Comparison of ENCODE assay signal across 9 cellular contexts in the genomic region with DNA sequence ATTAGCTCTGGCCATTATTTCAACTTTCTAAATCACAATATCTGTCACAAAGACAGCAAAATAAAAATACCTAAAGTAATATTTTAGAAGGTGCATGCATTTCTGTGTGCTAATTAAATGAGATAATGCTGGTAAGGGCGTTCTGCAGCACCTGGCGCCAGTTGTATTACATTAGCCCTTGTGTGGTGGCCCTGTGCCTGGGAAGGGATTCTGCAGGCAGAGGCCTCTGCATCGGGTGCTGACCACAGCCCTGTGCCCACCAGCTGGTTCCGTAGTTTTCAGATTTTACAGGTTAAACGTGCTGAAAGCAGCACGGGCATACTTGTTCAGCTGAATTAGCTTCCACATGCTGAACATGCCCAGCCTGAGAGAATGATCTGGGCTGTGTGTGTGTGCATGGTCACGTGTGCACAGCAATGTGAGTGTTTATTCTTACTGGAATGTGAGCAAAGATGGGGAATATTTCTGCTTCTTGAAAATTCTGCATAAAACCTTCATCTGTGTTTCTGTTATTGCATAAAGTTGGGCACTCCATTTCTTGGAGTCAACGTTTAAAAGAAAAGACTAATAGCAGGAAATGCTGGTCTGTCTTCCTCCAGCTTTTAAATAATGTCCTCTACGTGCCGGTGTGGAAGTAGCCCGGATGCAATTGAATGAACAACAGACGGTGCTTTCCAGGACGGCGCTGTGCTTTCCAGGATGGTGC.
A peak's percentile ranks its signal among the peaks of the same experiment; 100 is the strongest.
DNase-seq lines count a peak whose midpoint lies in the region; ATAC-seq, FAIRE-seq and TF ChIP-seq lines count a peak whose summit lies in the region.
"Had no signal": no experiment of that assay in that cellular context is flagged by ENCODE, and none has a peak within 500 bp of the region (broad histone marks: within the 10 kb centered on the region; RNA-seq: fewer than 3 reads in every experiment).

No MANE protein-coding gene starts in this region.

- TF ChIP-seq CTCF in RWPE1 (conservative IDR thresholded peaks at IDR 0.05; ENCODE audit: low read depth) (no peak), fibroblast of the aortic adventitia (IDR thresholded peaks at IDR 0.05; ENCODE audit: insufficient read depth, low read length) (no peak), Peyer's patch (IDR thresholded peaks at IDR 0.05) (no peak)

- no peak for ATAC-seq in HG02571 (IDR thresholded peaks at IDR 0.05; ENCODE audit: unreplicated experiment)

- peaks cover 0 to 9% (median 0%) of the 10 kb centered on the region in 4 donors for H3K4me1 ChIP-seq in Peyer's patch

- POLR2A ChIA-PET in RWPE1 (lab: Yijun Ruan, JAX; ENCODE audit: low non-redundant PET), result interaction anchor here (0.6 to 0.8 kb wide), 2 partner anchors 16 to 484 kb away, joined by 3 to 7 read pairs; no protein-coding TSS in a partner anchor

- TF ChIP-seq POLR2A in GM12892 (IDR thresholded peaks at IDR 0.05; ENCODE audit: low read depth, low read length), result no peak
- TF ChIP-seq POLR2A in Peyer's patch (IDR thresholded peaks at IDR 0.05), result no peak

- DNase-seq in GM03348 (ENCODE audit: low spot score), result peak; percentile 60
- DNase-seq in RWPE1 (ENCODE audit: low spot score), result peak; percentile 33
- peak; percentile 60 for DNase-seq in fibroblast of the aortic adventitia (ENCODE audit: low read depth)
- peak; percentile 65 for DNase-seq in renal cortical epithelial cell (ENCODE audit: low read depth)
- no peak for DNase-seq in NCI-H526 treated with DMSO at 0.1 percent for 48 hours (lab: John Stamatoyannopoulos, UW)
- DNase-seq in GM12892 (ENCODE audit: insufficient read length), result no peak
- DNase-seq in Peyer's patch, result no peak

- H3K36me3 ChIP-seq in Peyer's patch, result no peaks in the 10 kb centered on the region

- CTCF ChIA-PET in RWPE1 (lab: Yijun Ruan, JAX), result no interaction called here

- H3K27ac ChIP-seq in RWPE1 (peak overlapping the region; percentile 94), Peyer's patch (no peak overlapping the region)
- H3K27ac ChIP-seq: VCaP had no signal

- H3K9me3 ChIP-seq in Peyer's patch, result no peaks in the 10 kb centered on the region

- no peak for FAIRE-seq in GM12892 (lab: Jason Lieb, UNC)

- H3K4me3 ChIP-seq in fibroblast of the aortic adventitia (ENCODE audit: low read depth, low read length) (no peak overlapping the region), Peyer's patch (no peak overlapping the region)

- no peaks in the 10 kb centered on the region for H3K27me3 ChIP-seq in Peyer's patch

Comparison
In these comparisons a context has a peak if more than half of its experiments do, and no peak if none do; other contexts are left out.
1. DNase-seq: peak in GM03348 (single experiment), RWPE1 (single experiment), fibroblast of the aortic adventitia (single experiment) and renal cortical epithelial cell (single experiment); none in NCI-H526 treated with DMSO at 0.1 percent for 48 hours (single experiment), GM12892 (single experiment) and Peyer's patch (0 of 3).